1 cellular context compared by ENCODE assay signal in genomic region chr20:47418061-47418616, GRCh38.
TF ChIP-seq lines count a peak whose summit lies in the region.

No MANE protein-coding gene starts in this region.

TF ChIP-seq in HepG2, 621 proteins besides CTCF, POLR2A, EP300 and RAD21 (continued from another document):
- TF ChIP-seq ZNF18 (CRISPR knock-in tag; IDR thresholded peaks at IDR 0.05; ENCODE audit: insufficient replicate concordance): no peak
- TF ChIP-seq DBP (CRISPR knock-in tag; IDR thresholded peaks at IDR 0.05; ENCODE audit: not compliant biosample characterization): no peak
- no peak for TF ChIP-seq ZNF564 (CRISPR knock-in tag; IDR thresholded peaks at IDR 0.05)
- no peak for TF ChIP-seq ZFY (CRISPR knock-in tag; IDR thresholded peaks at IDR 0.05)
- no peak for TF ChIP-seq ZNF644 (CRISPR knock-in tag; IDR thresholded peaks at IDR 0.05; ENCODE audit: low read depth)
- 0 out of 2 replicates have a peak, but pooled peaks have one; percentile 89 for TF ChIP-seq TCF7 (IDR thresholded peaks at IDR 0.05; ENCODE audit: low read depth)
- TF ChIP-seq SSRP1 (CRISPR knock-in tag; IDR thresholded peaks at IDR 0.05): no peak
- TF ChIP-seq ZNF296 (CRISPR knock-in tag; conservative IDR thresholded peaks at IDR 0.05): no peak
- 0 out of 2 replicates have a peak, but pooled peaks have one; percentile 11 for TF ChIP-seq MIER3 (CRISPR knock-in tag; IDR thresholded peaks at IDR 0.05; ENCODE audit: borderline replicate concordance)
- no peak for TF ChIP-seq ZNF784 (CRISPR knock-in tag; IDR thresholded peaks at IDR 0.05; ENCODE audit: borderline replicate concordance)
